26 cellular contexts compared by ENCODE assay signal in genomic region chr1:12290828-12291227, GRCh38.
"Had no signal": no experiment of that assay in that cellular context is flagged by ENCODE, and none has a peak within 500 bp of the region (broad histone marks: within the 10 kb centered on the region; RNA-seq: fewer than 3 reads in every experiment).

No MANE protein-coding gene starts in this region.

- H3K36me3 ChIP-seq: colonic mucosa had no signal

- H3K4me2 ChIP-seq: hepatocyte had no signal

- H3K4me3 ChIP-seq: colonic mucosa, esophagus squamous epithelium, gastrocnemius medialis, hepatocyte, left lung, lower lobe of right lung, mucosa of descending colon had no signal

- H3K27ac ChIP-seq: colonic mucosa, epithelial cell of prostate, esophagus squamous epithelium, gastrocnemius medialis, hepatocyte, left lung, lower lobe of right lung had no signal

- DNase-seq: colonic mucosa; cortex of kidney; effector CD8-positive, alpha-beta T cell; effector memory CD8-positive, alpha-beta T cell; endodermal cell; erythroblast; esophagus squamous epithelium; foreskin fibroblast; foreskin melanocyte; gastrocnemius medialis; glutamatergic neuron; head of caudate nucleus; hypothalamus; immature natural killer cell; islet precursor cell; kidney; kidney glomerular epithelial cell; left lung; lower lobe of right lung; mesenchymal stem cell; mucosa of descending colon; naive B cell had no signal

- FAIRE-seq: endometrium, kidney had no signal

- ATAC-seq: effector memory CD8-positive, alpha-beta T cell; esophagus mucosa; gastrocnemius medialis; left lung; lower lobe of right lung; mucosa of descending colon had no signal

- H3K79me2 ChIP-seq: hepatocyte had no signal

- H3K27me3 ChIP-seq: colonic mucosa, esophagus squamous epithelium, gastrocnemius medialis, hepatocyte, left lung had no signal

- H2AFZ ChIP-seq: hepatocyte had no signal

- H3K9me3 ChIP-seq: colonic mucosa, esophagus squamous epithelium, gastrocnemius medialis, left lung, lower lobe of right lung, mucosa of descending colon had no signal

- H3K4me1 ChIP-seq: colonic mucosa, esophagus squamous epithelium, left lung, lower lobe of right lung had no signal
